In genomic region chr18:3453540-3454364, GRCh38 we compare ENCODE assay signal across 8 cellular contexts. TPM values are rescaled to one million over a fixed set of nuclear protein-coding genes. Genes with fewer than 3 reads are reported as not detected.
DNase-seq lines count a peak whose midpoint lies in the region; ATAC-seq and TF ChIP-seq lines count a peak whose summit lies in the region.

No MANE protein-coding gene starts in this region.

- H3K27me3 ChIP-seq in A673 (replicated peaks; ENCODE audit: insufficient read depth, low read depth, low read length, poor library complexity) = no peaks in the 10 kb centered on the region
- no peaks in the 10 kb centered on the region for H3K27me3 ChIP-seq in RWPE2 (ENCODE audit: insufficient read depth, poor library complexity, severe bottlenecking)
- no peaks in the 10 kb centered on the region for H3K27me3 ChIP-seq in mammary epithelial cell (ENCODE audit: insufficient read depth, low read length)
- no peaks in the 10 kb centered on the region for H3K27me3 ChIP-seq in kidney epithelial cell (ENCODE audit: control insufficient read depth, insufficient read depth, low read length)

- peak overlapping the region; percentile 91 for H3K4me3 ChIP-seq in A673 (ENCODE audit: low read depth, low read length, poor library complexity, severe bottlenecking)
- peak overlapping the region; percentile 92 for H3K4me3 ChIP-seq in RWPE2 (ENCODE audit: severe bottlenecking)
- H3K4me3 ChIP-seq in mammary epithelial cell (replicated peaks in 1 of 3; ENCODE audit: insufficient read depth in 1 of 3, low read depth in 2 of 3, low read length in 3 of 3) = peak overlapping the region; percentile 48 to 91 (median 75)
- peak overlapping the region; percentile 93 for H3K4me3 ChIP-seq in kidney epithelial cell (ENCODE audit: low read depth, low read length)

- H2AFZ ChIP-seq in mammary epithelial cell (ENCODE audit: low read depth, low read length) = no peak overlapping the region

- H3K4me2 ChIP-seq in mammary epithelial cell (ENCODE audit: insufficient read depth, low read depth, low read length) = peak overlapping the region; percentile 87

- POLR2A ChIA-PET in A673 (lab: Charles Lee; ENCODE audit: low non-redundant PET) = interaction anchor here (0.7 to 1.7 kb wide), 3 partner anchors 150 to 1002 kb away, joined by 5 to 7 read pairs (median 6); partner anchors contain the start of gene DLGAP1

- peak overlapping the region; percentile 95 for H3K9ac ChIP-seq in mammary epithelial cell (ENCODE audit: insufficient read depth, low read length)

- H3K36me3 ChIP-seq in A673 (ENCODE audit: insufficient read depth, low read length, poor library complexity, severe bottlenecking) (peaks cover 31% of the 10 kb centered on the region), RWPE2 (ENCODE audit: low read depth) (peaks cover 61% of the 10 kb centered on the region), mammary epithelial cell (ENCODE audit: insufficient read depth, low read length) (peaks cover 25% of the 10 kb centered on the region), kidney epithelial cell (ENCODE audit: control insufficient read depth, insufficient read depth, low read length) (peaks cover 3% of the 10 kb centered on the region)

- H3K4me1 ChIP-seq in A673 (ENCODE audit: insufficient read depth, low read length, poor library complexity, severe bottlenecking) = peaks cover 36% of the 10 kb centered on the region
- peaks cover 48% of the 10 kb centered on the region for H3K4me1 ChIP-seq in RWPE2 (ENCODE audit: insufficient read depth, poor library complexity, severe bottlenecking)
- peaks cover 33% of the 10 kb centered on the region for H3K4me1 ChIP-seq in mammary epithelial cell (ENCODE audit: insufficient read depth, low read length)

- ATAC-seq in GM19463 (IDR thresholded peaks at IDR 0.05; ENCODE audit: unreplicated experiment) (peak; percentile 30), RWPE2 (ENCODE audit: low read depth) (peak; percentile 23)

- TF ChIP-seq CTCF in A673 (conservative IDR thresholded peaks at IDR 0.05; ENCODE audit: low read depth, low read length) = no peak
- no peak for TF ChIP-seq CTCF in RWPE2 (IDR thresholded peaks at IDR 0.05; ENCODE audit: poor library complexity, severe bottlenecking)
- TF ChIP-seq CTCF in mammary epithelial cell (conservative IDR thresholded peaks at IDR 0.05 in 1 of 2, IDR thresholded peaks at IDR 0.05 in 1 of 2; ENCODE audit: extremely low read depth in 1 of 2, insufficient read depth in 1 of 2, low read depth in 1 of 2, low read length in 2 of 2) = no peak
- no peak for TF ChIP-seq CTCF in kidney epithelial cell (IDR thresholded peaks at IDR 0.05; ENCODE audit: insufficient read depth, low read length, poor library complexity, severe bottlenecking)

- peaks cover 87% of the 10 kb centered on the region for H3K79me2 ChIP-seq in mammary epithelial cell (ENCODE audit: insufficient read depth, low read length)

- in situ Hi-C loops in mammary epithelial cell (cut with MboI; ENCODE audit: low sequenced_read_pairs in 2 of 2) (loop anchor here (5.0 kb wide), 3 partner anchors 139 to 214 kb away; no protein-coding TSS in a partner anchor), G401 (cut with HindIII; ENCODE audit: low sequenced_read_pairs) (no loop called here)

- BruUV-seq in A673 (replicated peaks; lab: Mats Ljungman, UMichigan) (no TSS peak), mammary epithelial cell (replicated peaks; lab: Mats Ljungman, UMichigan) (TSS peak; percentile 0)

- CTCF ChIA-PET in A673 (lab: Charles Lee) (interaction anchor here (0.7 to 1.7 kb wide), 5 partner anchors 28 to 212 kb away, joined by 3 to 11 read pairs (median 4); no protein-coding TSS in a partner anchor), mammary epithelial cell (lab: Charles Lee; ENCODE audit: low non-redundant PET) (interaction anchor here (0.6 to 1.2 kb wide), 6 partner anchors 13 to 170 kb away, joined by 3 to 10 read pairs (median 6); no protein-coding TSS in a partner anchor)

- H4K20me1 ChIP-seq in mammary epithelial cell (ENCODE audit: insufficient read depth, low read length) = no peaks in the 10 kb centered on the region

- dilution Hi-C loops in mammary epithelial cell (cut with HindIII; ENCODE audit: low sequenced_read_pairs) = loop anchor here (5.0 to 10.0 kb wide), 4 partner anchors 66 to 214 kb away; partner anchors contain the start of gene MYL12B

- WGBS in mammary epithelial cell (ENCODE audit: low coverage, missing lambda C conversion rate) = 1% methylated on average over 19 of the region's 21 CpGs

- DNase-seq in A673 (ENCODE audit: low spot score) (peak; percentile 76), RWPE2 (ENCODE audit: low spot score) (no peak), mammary epithelial cell (peak; percentile 96), kidney epithelial cell (ENCODE audit: low read depth) (no peak), NCI-H1092 (lab: John Stamatoyannopoulos, UW) (no peak), G401 (ENCODE audit: low spot score) (no peak)
- DNase-seq in stimulated activated CD4-positive, alpha-beta T cell treated with anti-CD3 and anti-CD28 coated beads, Interleukin-15, amount 100 ng/mL, for 24 hours = peak; percentile 59

- intact Hi-C loops in A673 (cut with micrococcal nuclease; ENCODE audit: unreplicated experiment) = loop anchor here (2.0 to 10.0 kb wide), 5 partner anchors 213 to 549 kb away; no protein-coding TSS in a partner anchor
- intact Hi-C loops in mammary epithelial cell (cut with micrococcal nuclease) = loop anchor here (1.0 to 5.0 kb wide), 5 partner anchors 132 to 534 kb away; no protein-coding TSS in a partner anchor

- H3K9me3 ChIP-seq in A673 (ENCODE audit: low read depth, low read length, poor library complexity, severe bottlenecking) (no peaks in the 10 kb centered on the region), RWPE2 (ENCODE audit: severe bottlenecking) (no peaks in the 10 kb centered on the region), mammary epithelial cell (replicated peaks; ENCODE audit: insufficient read depth, low read length) (no peaks in the 10 kb centered on the region)

- H3K27ac ChIP-seq in A673 (ENCODE audit: low read depth, low read length, poor library complexity, severe bottlenecking) (peak overlapping the region; percentile 96), RWPE2 (ENCODE audit: poor library complexity, severe bottlenecking) (peak overlapping the region; percentile 93), mammary epithelial cell (ENCODE audit: insufficient read depth, low read depth, low read length) (peak overlapping the region; percentile 97)

RNA-seq across cellular contexts. Expression of gene TGIF1, which starts 3.8 kb away (rescaled TPM):
- total RNA-seq in A673 (2021) = 86.9 and 98.3 TPM in 2 replicates
- 100 to 1,000 TPM; 153 to 189 TPM for total RNA-seq in mammary epithelial cell
- 150 TPM for polyA plus RNA-seq in mammary epithelial cell
- 58.8 TPM for polyA minus RNA-seq in mammary epithelial cell
- total RNA-seq in kidney epithelial cell = 251 and 294 TPM in 2 replicates
- 279 and 304 TPM in 2 replicates for total RNA-seq in G401 (2014; rRNA removed; shearing (Covaris generic))

Comparison
In these comparisons a context has a peak if more than half of its experiments do, and no peak if none do; other contexts are left out.
1. DNase-seq: peak in A673 (single experiment), mammary epithelial cell (single experiment) and stimulated activated CD4-positive, alpha-beta T cell treated with anti-CD3 and anti-CD28 coated beads, Interleukin-15, amount 100 ng/mL, for 24 hours (single experiment); none in RWPE2 (single experiment), kidney epithelial cell (single experiment), NCI-H1092 (single experiment) and G401 (single experiment).
2. Peak in every context shown above with its lines, with median percentiles within 50 percentile points of each other: H3K27ac ChIP-seq and H3K4me3 ChIP-seq.